8 cellular contexts compared by ENCODE assay signal in the genomic region with DNA sequence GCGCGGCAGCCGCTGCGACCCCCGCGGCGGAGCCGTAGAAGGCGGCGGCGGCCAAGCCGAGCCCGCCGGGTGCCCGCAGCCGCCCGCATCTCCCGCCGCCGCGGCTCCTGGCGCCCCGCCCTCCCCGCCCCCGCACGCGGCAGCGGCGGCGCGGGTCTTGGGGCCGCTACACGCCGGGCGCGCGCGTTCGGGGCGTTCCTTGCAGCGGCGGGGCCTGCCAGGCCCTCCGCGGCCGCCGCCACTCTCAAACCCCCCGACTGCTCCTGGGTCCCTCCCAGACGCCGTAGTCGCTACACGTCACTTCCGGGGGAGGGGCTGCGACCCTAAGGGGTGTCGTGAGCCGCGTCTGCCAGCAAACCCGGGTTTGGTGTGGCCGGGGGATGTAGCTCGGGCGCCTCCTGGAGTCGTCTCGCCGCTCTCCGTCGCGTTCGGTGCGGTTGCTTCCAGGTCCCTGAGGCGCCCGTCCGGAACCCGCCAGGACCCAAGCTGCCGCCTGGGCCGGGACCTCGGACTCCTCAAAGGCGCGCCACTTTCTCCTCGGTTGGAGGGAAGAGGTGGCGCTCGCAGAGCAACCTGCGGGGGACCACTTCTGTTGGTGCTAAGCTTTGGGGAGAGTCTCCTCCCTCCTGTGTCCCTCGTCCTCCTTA. TPM values are rescaled to one million over a fixed set of nuclear protein-coding genes. Genes with fewer than 3 reads are reported as not detected.
DNase-seq lines count a peak whose midpoint lies in the region; TF ChIP-seq lines count a peak whose summit lies in the region.

A gene with protein sequence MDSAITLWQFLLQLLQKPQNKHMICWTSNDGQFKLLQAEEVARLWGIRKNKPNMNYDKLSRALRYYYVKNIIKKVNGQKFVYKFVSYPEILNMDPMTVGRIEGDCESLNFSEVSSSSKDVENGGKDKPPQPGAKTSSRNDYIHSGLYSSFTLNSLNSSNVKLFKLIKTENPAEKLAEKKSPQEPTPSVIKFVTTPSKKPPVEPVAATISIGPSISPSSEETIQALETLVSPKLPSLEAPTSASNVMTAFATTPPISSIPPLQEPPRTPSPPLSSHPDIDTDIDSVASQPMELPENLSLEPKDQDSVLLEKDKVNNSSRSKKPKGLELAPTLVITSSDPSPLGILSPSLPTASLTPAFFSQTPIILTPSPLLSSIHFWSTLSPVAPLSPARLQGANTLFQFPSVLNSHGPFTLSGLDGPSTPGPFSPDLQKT (minus strand): TSS at position 285 of the 647 bp plus-strand sequence. CDS start 8,129 bp downstream, outside the sequence.

- H3K27me3 ChIP-seq in GM06990 (replicated peaks; ENCODE audit: control insufficient read depth, insufficient read depth, low read length) (no peaks in the 10 kb centered on the region), suprapubic skin (no peaks in the 10 kb centered on the region)

- H3K27ac ChIP-seq in suprapubic skin, result peak within 1 kb of the TSS; percentile 100

- H3K4me1 ChIP-seq in suprapubic skin, result peaks cover 58% of the 10 kb centered on the region

- H3K36me3 ChIP-seq in GM06990 (ENCODE audit: control insufficient read depth, insufficient read depth, low read length), result no peaks in the 10 kb centered on the region
- H3K36me3 ChIP-seq in suprapubic skin, result no peaks in the 10 kb centered on the region

- DNase-seq in GM06990 (ENCODE audit: extremely low read depth, insufficient read length) (peak; percentile 97), HFF-Myc (ENCODE audit: extremely low read depth, low read depth) (peak; percentile 89), NAMALWA (ENCODE audit: low spot score) (peak; percentile 99), SK-N-DZ (ENCODE audit: low spot score) (peak; percentile 97), germinal center (ENCODE audit: low spot score) (peak; percentile 96), nucleus accumbens (lab: John Stamatoyannopoulos, UW) (peak; percentile 61 to 99 (median 96)), suprapubic skin (ENCODE audit: low spot score in 2 of 2) (peak; percentile 99)
- DNase-seq in activated naive CD4-positive, alpha-beta T cell treated with anti-CD3 and anti-CD28 coated beads, Interleukin-2, amount 10 ng/mL, durations not matched to agents 7 days and 5 days, result peak; percentile 100

- CTCF ChIA-PET in activated naive CD4-positive, alpha-beta T cell treated with anti-CD3 and anti-CD28 coated beads, Interleukin-2, amount 10 ng/mL, durations not matched to agents 7 days and 5 days (lab: Charles Lee), result interaction anchor here (0.6 to 7.2 kb wide), 17 partner anchors 9 to 283 kb away, joined by 3 to 234 read pairs (median 5); no protein-coding TSS in a partner anchor

- WGBS in suprapubic skin, result under 1% methylated on average over 29 of the region's 82 CpGs

- TF ChIP-seq CTCF in GM06990 (IDR thresholded peaks at IDR 0.05; ENCODE audit: insufficient read depth, low read length, poor library complexity, severe bottlenecking) (peak; percentile 86), HFF-Myc (IDR thresholded peaks at IDR 0.05; ENCODE audit: low read depth, low read length, missing control alignments) (peak; percentile 65), suprapubic skin (IDR thresholded peaks at IDR 0.05) (peak; percentile 56 to 80)

- H3K9me3 ChIP-seq in suprapubic skin, result no peaks in the 10 kb centered on the region

- H3K4me3 Mint-ChIP-seq in activated naive CD4-positive, alpha-beta T cell treated with anti-CD3 and anti-CD28 coated beads, Interleukin-2, amount 10 ng/mL, durations not matched to agents 7 days and 5 days, result peak within 1 kb of the TSS; percentile 87

- peaks cover 28% of the 10 kb centered on the region for H3K36me3 Mint-ChIP-seq in activated naive CD4-positive, alpha-beta T cell treated with anti-CD3 and anti-CD28 coated beads, Interleukin-2, amount 10 ng/mL, durations not matched to agents 7 days and 5 days

- peak; percentile 29 to 79 for TF ChIP-seq POLR2A in suprapubic skin (IDR thresholded peaks at IDR 0.05)

- H3K27me3 Mint-ChIP-seq in activated naive CD4-positive, alpha-beta T cell treated with anti-CD3 and anti-CD28 coated beads, Interleukin-2, amount 10 ng/mL, durations not matched to agents 7 days and 5 days, result peaks cover 4% of the 10 kb centered on the region

- H3K4me1 Mint-ChIP-seq in activated naive CD4-positive, alpha-beta T cell treated with anti-CD3 and anti-CD28 coated beads, Interleukin-2, amount 10 ng/mL, durations not matched to agents 7 days and 5 days, result peaks cover 52% of the 10 kb centered on the region

- TF ChIP-seq EP300 in suprapubic skin (IDR thresholded peaks at IDR 0.05), result no peak

- H3K4me3 ChIP-seq in GM06990 (replicated peaks; ENCODE audit: low read depth, low read length), result peak within 1 kb of the TSS; percentile 85
- peak within 1 kb of the TSS; percentile 54 for H3K4me3 ChIP-seq in HFF-Myc (replicated peaks; ENCODE audit: low read depth, low read length)
- H3K4me3 ChIP-seq in suprapubic skin, result peak within 1 kb of the TSS; percentile 78

- H3K27ac Mint-ChIP-seq in activated naive CD4-positive, alpha-beta T cell treated with anti-CD3 and anti-CD28 coated beads, Interleukin-2, amount 10 ng/mL, durations not matched to agents 7 days and 5 days, result peak within 1 kb of the TSS; percentile 97

- no peaks in the 10 kb centered on the region for H3K9me3 Mint-ChIP-seq in activated naive CD4-positive, alpha-beta T cell treated with anti-CD3 and anti-CD28 coated beads, Interleukin-2, amount 10 ng/mL, durations not matched to agents 7 days and 5 days

RNA-seq across cellular contexts. Expression of the gene that starts here (rescaled TPM):
- polyA plus RNA-seq in SK-N-DZ (2014; cell fraction: cytosol; rRNA removed), result 4.4 and 5.7 TPM in 2 replicates
- 5.3 and 8.4 TPM in 2 replicates for polyA plus RNA-seq in SK-N-DZ (2014; cell fraction: nucleus; rRNA removed)
- 10 to 100 TPM; 30.9 to 52.6 (median 43.8) TPM for total RNA-seq in suprapubic skin

Comparison
In these comparisons a context has a peak if more than half of its experiments do, and no peak if none do; other contexts are left out.
1. Peak in every context shown above with its lines: DNase-seq, H3K4me3 ChIP-seq and H3K27ac ChIP-seq.